In the genomic region with DNA sequence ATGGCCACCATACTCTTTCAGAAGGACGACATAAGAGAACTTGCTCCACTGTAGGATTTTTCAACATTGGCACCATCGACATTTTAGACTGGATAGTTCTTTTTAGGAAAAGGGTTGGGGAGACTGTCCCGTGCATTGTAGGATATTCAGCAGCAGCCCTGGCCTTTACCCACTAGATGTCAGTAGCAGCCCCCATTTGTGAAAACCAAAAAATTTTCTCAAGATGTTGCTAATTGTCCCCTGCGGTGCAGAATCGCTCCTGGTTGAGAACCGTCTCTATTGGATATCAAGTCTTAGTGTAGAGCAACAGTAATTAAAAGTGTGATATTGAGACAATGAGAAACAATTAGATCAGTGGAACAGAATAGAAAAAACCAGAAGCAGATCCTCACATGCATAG, we compare ENCODE assay signal across 8 cellular contexts.
DNase-seq lines count a peak whose midpoint lies in the region; ATAC-seq, FAIRE-seq and TF ChIP-seq lines count a peak whose summit lies in the region.
"Not testable (repeated sequence)": the region's sequence is repeated elsewhere in the genome, so short reads cannot be mapped to it uniquely, and the experiment has no call there.

No MANE protein-coding gene starts in this region.

- H3K27me3 Mint-ChIP-seq in CD4-positive, alpha-beta T cell; MCF 10A (ENCODE audit: insufficient read depth, unreplicated experiment): not testable (repeated sequence)

- POLR2A ChIA-PET in CD4-positive, alpha-beta T cell (lab: Charles Lee); MCF 10A (lab: Yijun Ruan, JAX): not testable (repeated sequence)

- H3K4me1 Mint-ChIP-seq in CD4-positive, alpha-beta T cell (ENCODE audit: low read depth); MCF 10A (ENCODE audit: insufficient read depth, unreplicated experiment): not testable (repeated sequence)

- H3K27me3 ChIP-seq in CD4-positive, alpha-beta T cell (ENCODE audit: control insufficient read depth, insufficient read depth, low read length); RWPE2 (ENCODE audit: insufficient read depth, poor library complexity, severe bottlenecking); left lung: not testable (repeated sequence)

- not testable (repeated sequence) for DNase-seq in CD4-positive, alpha-beta T cell; GM18507 (ENCODE audit: extremely low spot score, insufficient read length, low read depth); RWPE2 (ENCODE audit: low spot score); MCF 10A (ENCODE audit: unreplicated experiment); fibroblast of villous mesenchyme (ENCODE audit: low read depth); left lung; sciatic nerve (ENCODE audit: low spot score)

- H3K27ac Mint-ChIP-seq in CD4-positive, alpha-beta T cell; MCF 10A (ENCODE audit: low read depth, unreplicated experiment): not testable (repeated sequence)

- H3K4me3 ChIP-seq in RWPE2 (ENCODE audit: severe bottlenecking); fibroblast of villous mesenchyme (ENCODE audit: low read depth, low read length); left lung: not testable (repeated sequence)

- H3K27ac ChIP-seq in CD4-positive, alpha-beta T cell (ENCODE audit: low read depth, low read length); RWPE2 (ENCODE audit: poor library complexity, severe bottlenecking); left lung: not testable (repeated sequence)

- not testable (repeated sequence) for BruUV-seq in MCF 10A (replicated peaks; lab: Mats Ljungman, UMichigan)

- H3K4me3 Mint-ChIP-seq in CD4-positive, alpha-beta T cell; MCF 10A (ENCODE audit: unreplicated experiment): not testable (repeated sequence)

- TF ChIP-seq CTCF in CD4-positive, alpha-beta T cell (IDR thresholded peaks at IDR 0.05), result peak; percentile 14
- TF ChIP-seq CTCF in RWPE2 (IDR thresholded peaks at IDR 0.05; ENCODE audit: poor library complexity, severe bottlenecking), result peak; percentile 63
- peak; percentile 34 for TF ChIP-seq CTCF in MCF 10A (IDR thresholded peaks at IDR 0.05; ENCODE audit: unreplicated experiment)
- peak; percentile 46 for TF ChIP-seq CTCF in fibroblast of villous mesenchyme (IDR thresholded peaks at IDR 0.05; ENCODE audit: insufficient read depth, low read depth, low read length)
- TF ChIP-seq CTCF in left lung (IDR thresholded peaks at IDR 0.05), result peak in 1 of 2 donors; percentile 24

- not testable (repeated sequence) for H3K9me3 Mint-ChIP-seq in CD4-positive, alpha-beta T cell; MCF 10A (ENCODE audit: unreplicated experiment)

- CTCF ChIA-PET in CD4-positive, alpha-beta T cell (lab: Charles Lee), result not testable (repeated sequence)
- CTCF ChIA-PET in MCF 10A (lab: Yijun Ruan, JAX), result interaction anchor here (0.6 to 1.0 kb wide), 3 partner anchors 10 to 181 kb away, joined by 3 read pairs; no protein-coding TSS in a partner anchor

- H3K9me3 ChIP-seq in CD4-positive, alpha-beta T cell (ENCODE audit: control insufficient read depth, low read length); RWPE2 (ENCODE audit: severe bottlenecking); left lung: not testable (repeated sequence)

- H3K36me3 Mint-ChIP-seq in CD4-positive, alpha-beta T cell (ENCODE audit: low read depth); MCF 10A (ENCODE audit: insufficient read depth, unreplicated experiment): not testable (repeated sequence)

- ATAC-seq in CD4-positive, alpha-beta T cell (ENCODE audit: poor library complexity), result not testable (repeated sequence)
- peak; percentile 54 for ATAC-seq in HG02852 (IDR thresholded peaks at IDR 0.05; ENCODE audit: unreplicated experiment)
- peak; percentile 61 for ATAC-seq in RWPE2 (ENCODE audit: low read depth)
- ATAC-seq in left lung, result peak; percentile 85
- peak; percentile 81 for ATAC-seq in sciatic nerve

- not testable (repeated sequence) for H3K36me3 ChIP-seq in RWPE2 (ENCODE audit: low read depth); left lung

- intact Hi-C loops in CD4-positive, alpha-beta T cell (cut with DNase I, micrococcal nuclease); left lung (cut with DNase I); sciatic nerve (cut with DNase I): not testable (repeated sequence)
- intact Hi-C loops in MCF 10A (cut with micrococcal nuclease), result loop anchor here (10.0 kb wide), 1 partner anchor 128 kb away; no protein-coding TSS in a partner anchor

- peak; percentile 81 for FAIRE-seq in GM18507 (lab: Jason Lieb, UNC)

- H3K4me1 ChIP-seq in RWPE2 (ENCODE audit: insufficient read depth, poor library complexity, severe bottlenecking), result peaks cover 13% of the 10 kb centered on the region
- not testable (repeated sequence) for H3K4me1 ChIP-seq in left lung
